ENCODE assay signal across 9 cellular contexts in the genomic region with DNA sequence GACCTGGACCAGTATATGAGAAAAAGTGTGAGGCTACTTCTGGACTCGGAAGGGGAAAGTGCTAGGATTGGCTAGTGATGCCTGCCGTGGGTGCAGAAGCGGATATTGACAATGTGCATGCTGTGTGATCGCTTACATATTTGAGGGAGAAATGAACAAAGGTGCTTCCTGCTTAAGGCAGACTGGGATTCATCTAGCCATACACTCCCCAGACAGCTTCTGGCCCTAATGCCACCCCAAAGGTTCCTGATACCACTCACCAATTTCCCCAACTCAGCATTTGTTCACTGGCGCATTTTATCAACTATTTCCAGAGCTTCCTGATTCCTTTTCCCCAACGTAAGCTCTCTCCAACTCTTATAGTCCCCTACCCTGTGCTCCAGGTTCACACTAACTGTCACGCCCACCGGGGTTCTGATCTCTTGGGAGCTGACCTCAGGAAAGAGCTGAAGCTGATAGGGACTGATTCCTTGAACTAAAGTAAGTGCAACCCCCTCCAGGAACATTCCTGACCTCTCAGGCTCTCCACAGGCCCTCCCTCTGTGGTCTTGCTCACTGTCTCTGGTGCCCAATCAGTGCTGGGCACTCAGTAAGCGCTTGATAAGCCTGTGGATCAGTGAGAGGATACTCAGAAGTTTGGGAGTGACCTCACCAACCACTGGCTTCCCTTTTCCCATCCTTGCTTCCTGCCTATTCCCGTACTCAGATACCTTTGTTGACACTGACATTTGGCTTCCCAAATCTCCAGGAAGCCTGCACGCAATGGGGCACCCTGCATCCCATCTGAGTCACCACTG.
A peak's percentile ranks its signal among the peaks of the same experiment; 100 is the strongest.
DNase-seq lines count a peak whose midpoint lies in the region; TF ChIP-seq lines count a peak whose summit lies in the region.
"Had no signal": no experiment of that assay in that cellular context is flagged by ENCODE, and none has a peak within 500 bp of the region (broad histone marks: within the 10 kb centered on the region; RNA-seq: fewer than 3 reads in every experiment).

No MANE protein-coding gene starts in this region.

- H2AFZ ChIP-seq in GM23248, result no peak overlapping the region

- H3K79me2 ChIP-seq in GM23248 (ENCODE audit: insufficient read depth), result no peaks in the 10 kb centered on the region

- H3F3A ChIP-seq in GM23248 (ENCODE audit: insufficient read depth), result peaks cover 64% of the 10 kb centered on the region

- H3K4me3 ChIP-seq in GM23248, result no peak overlapping the region
- no peak overlapping the region for H3K4me3 ChIP-seq in SJCRH30
- no peak overlapping the region for H3K4me3 ChIP-seq in foreskin fibroblast (ENCODE audit: low read depth in 1 of 2, low read length in 2 of 2)
- no peak overlapping the region for H3K4me3 ChIP-seq in skeletal muscle satellite cell (ENCODE audit: low read length)

- H3K9me3 ChIP-seq in GM23248 (ENCODE audit: low read depth) (no peaks in the 10 kb centered on the region), SJCRH30 (replicated peaks) (no peaks in the 10 kb centered on the region), skeletal muscle satellite cell (replicated peaks; ENCODE audit: low read length) (no peaks in the 10 kb centered on the region)

- H3K27ac ChIP-seq in GM23248 (peak overlapping the region; percentile 81), SJCRH30 (peak overlapping the region; percentile 39)

- in situ Hi-C loops in GM23248 (cut with MboI), result no loop called here

- H3K4me1 ChIP-seq in GM23248 (ENCODE audit: insufficient read depth) (peaks cover 87% of the 10 kb centered on the region), SJCRH30 (peaks cover 26% of the 10 kb centered on the region), skeletal muscle satellite cell (ENCODE audit: control insufficient read depth, insufficient read depth, low read length) (peaks cover 84% of the 10 kb centered on the region)

- H3K27me3 ChIP-seq in GM23248 (replicated peaks; ENCODE audit: insufficient read depth) (no peaks in the 10 kb centered on the region), SJCRH30 (no peaks in the 10 kb centered on the region), skeletal muscle satellite cell (ENCODE audit: control insufficient read depth, insufficient read depth, low read length) (no peaks in the 10 kb centered on the region)

- no peaks in the 10 kb centered on the region for H3K9me2 ChIP-seq in GM23248 (ENCODE audit: insufficient read depth)

- DNase-seq in GM23248, result peak; percentile 86
- DNase-seq in SJCRH30, result peak; percentile 55 to 70
- DNase-seq in foreskin fibroblast, result peak; percentile 96
- DNase-seq in NK-92 (lab: John Stamatoyannopoulos, UW; ENCODE audit: unreplicated experiment), result no peak
- no peak for DNase-seq in activated naive CD4-positive, alpha-beta T cell treated with Interleukin-2 at 50 U/mL for 16 hours
- no peak for DNase-seq in DMS153 treated with DMSO at 0.1 percent for 48 hours (lab: John Stamatoyannopoulos, UW; ENCODE audit: unreplicated experiment)
- DNase-seq: DND-41; effector CD8-positive, alpha-beta T cell had no signal

- no peaks in the 10 kb centered on the region for H4K20me1 ChIP-seq in GM23248 (ENCODE audit: insufficient read depth)

- TF ChIP-seq CTCF in foreskin fibroblast (IDR thresholded peaks at IDR 0.05; ENCODE audit: low read depth, low read length), result no peak

- WGBS in GM23248 (ENCODE audit: low coverage in 1 of 2, low lambda C conversion rate in 2 of 2, missing lambda C conversion rate in 2 of 2), 2 experiments, result 66 to 69% methylated on average over 11 of the region's 11 CpGs

- H3K9ac ChIP-seq in GM23248 (peak overlapping the region; percentile 45), skeletal muscle satellite cell (ENCODE audit: low read depth, low read length) (no peak overlapping the region)

- H3K36me3 ChIP-seq in GM23248 (ENCODE audit: low read depth) (no peaks in the 10 kb centered on the region), SJCRH30 (no peaks in the 10 kb centered on the region), skeletal muscle satellite cell (ENCODE audit: insufficient read depth, low read length) (no peaks in the 10 kb centered on the region)

- H3K4me2 ChIP-seq in GM23248 (ENCODE audit: unreplicated experiment) (peak overlapping the region; percentile 36), skeletal muscle satellite cell (ENCODE audit: low read length) (peak overlapping the region; percentile 7)

Comparison
In these comparisons a context has a peak if more than half of its experiments do, and no peak if none do; other contexts are left out.
1. DNase-seq: peak in GM23248 (single experiment), SJCRH30 (2 of 2) and foreskin fibroblast (2 of 2); none in NK-92 (single experiment), activated naive CD4-positive, alpha-beta T cell treated with Interleukin-2 at 50 U/mL for 16 hours (single experiment) and DMS153 treated with DMSO at 0.1 percent for 48 hours (single experiment).